ENCODE assay signal across 21 cellular contexts in the genomic region with DNA sequence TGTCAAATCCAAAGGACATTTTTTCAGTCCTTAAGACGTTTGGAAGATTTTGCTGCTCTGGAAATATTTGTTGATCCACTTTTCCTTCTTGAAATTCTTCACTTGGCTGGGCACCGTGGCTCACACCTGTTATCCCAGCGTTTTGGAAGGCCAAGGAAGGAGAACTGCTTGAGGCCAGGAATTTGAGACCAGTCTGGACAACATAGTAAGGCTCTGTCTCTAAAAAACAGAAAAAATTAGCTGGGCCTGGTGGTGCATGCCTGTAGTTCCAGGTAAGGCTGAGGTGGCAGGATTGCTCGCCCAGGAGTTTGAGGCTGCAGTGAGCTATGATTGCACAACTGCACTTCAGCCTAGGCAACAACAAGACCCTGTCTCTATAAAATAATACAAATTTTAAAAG.
DNase-seq lines count a peak whose midpoint lies in the region; ATAC-seq, FAIRE-seq and TF ChIP-seq lines count a peak whose summit lies in the region.
"Had no signal": no experiment of that assay in that cellular context is flagged by ENCODE, and none has a peak within 500 bp of the region (broad histone marks: within the 10 kb centered on the region; RNA-seq: fewer than 3 reads in every experiment).

No MANE protein-coding gene starts in this region.

- no peak overlapping the region for H2BK15ac ChIP-seq in mesendoderm (replicated peaks; ENCODE audit: low read depth)

- no peak overlapping the region for H3K4ac ChIP-seq in mesendoderm (ENCODE audit: low read depth, low read length)

- intact Hi-C loops in HepG2 (cut with micrococcal nuclease; ENCODE audit: unreplicated experiment) (no loop called here), right lobe of liver (cut with DNase I) (no loop called here)
- intact Hi-C loops in naive thymus-derived CD4-positive, alpha-beta T cell (cut with micrococcal nuclease): no loop called here

- H3K4me2 ChIP-seq in HepG2 (ENCODE audit: low read depth, low read length) (no peak overlapping the region), mesendoderm (ENCODE audit: low read length) (no peak overlapping the region)
- H3K4me2 ChIP-seq: A549; BLaER1 treated with 17β-estradiol and CSF1 and Interleukin-3, amounts not matched to agents 10 nM and 100 nM had no signal

- H3K79me2 ChIP-seq in HepG2 (ENCODE audit: insufficient read depth, low read length) (no peaks in the 10 kb centered on the region), mesendoderm (ENCODE audit: control insufficient read depth, insufficient read depth, low read length) (no peaks in the 10 kb centered on the region)

- POLR2A ChIA-PET in HepG2 (lab: Yijun Ruan, JAX): no interaction called here
- POLR2A ChIA-PET in naive thymus-derived CD4-positive, alpha-beta T cell (lab: Charles Lee): no interaction called here

- peaks cover 0 to 13% (median 5%) of the 10 kb centered on the region in 11 donors for H3K9me3 Mint-ChIP-seq in naive thymus-derived CD4-positive, alpha-beta T cell
- H3K9me3 Mint-ChIP-seq: CD8-positive, alpha-beta T cell had no signal

- peaks cover 0 to 3% (median 0%) of the 10 kb centered on the region in 7 donors for H3K4me1 Mint-ChIP-seq in naive thymus-derived CD4-positive, alpha-beta T cell
- H3K4me1 Mint-ChIP-seq: B cell had no signal

- no peak for TF ChIP-seq POLR2A in HepG2 (IDR thresholded peaks at IDR 0.05; ENCODE audit: insufficient read depth in 1 of 2, low read depth in 2 of 2, low read length in 2 of 2)
- TF ChIP-seq POLR2A in right lobe of liver (IDR thresholded peaks at IDR 0.05): no peak

- no peak overlapping the region for H2BK5ac ChIP-seq in mesendoderm (ENCODE audit: low read length)

- 4% methylated on average over 4 of the region's 4 CpGs for WGBS in HepG2 (ENCODE audit: low lambda C conversion rate)
- 79% methylated on average over 4 of the region's 4 CpGs for WGBS in right lobe of liver (ENCODE audit: insufficient coverage, low coverage, low lambda C conversion rate, missing lambda C conversion rate)
- WGBS in mesendoderm (ENCODE audit: extremely low coverage, insufficient coverage, low lambda C conversion rate): no CpG with 5 or more reads among the region's 4 CpGs

- no peak overlapping the region for H3K23ac ChIP-seq in mesendoderm (ENCODE audit: low read length)

- H3K36me3 ChIP-seq in HepG2 (replicated peaks in 1 of 2; ENCODE audit: control insufficient read depth in 1 of 2, insufficient read depth in 2 of 2, low read length in 2 of 2) (no peaks in the 10 kb centered on the region), right lobe of liver (no peaks in the 10 kb centered on the region), mesendoderm (ENCODE audit: control insufficient read depth, insufficient read depth, low read length) (no peaks in the 10 kb centered on the region)
- H3K36me3 ChIP-seq in naive thymus-derived CD4-positive, alpha-beta T cell (ENCODE audit: control insufficient read depth in 2 of 3, insufficient read depth in 3 of 3, low read length in 3 of 3): no peaks in the 10 kb centered on the region
- H3K36me3 ChIP-seq: BLaER1 treated with 17β-estradiol and CSF1 and Interleukin-3, amounts not matched to agents 10 nM and 100 nM had no signal

- CTCF ChIA-PET in HepG2 (lab: Yijun Ruan, JAX; ENCODE audit: low intra/inter-chr PET ratio, low total read pairs): no interaction called here
- CTCF ChIA-PET in naive thymus-derived CD4-positive, alpha-beta T cell (lab: Charles Lee): no interaction called here

- H3K4me3 ChIP-seq in HepG2 (replicated peaks in 1 of 3; ENCODE audit: insufficient read depth in 1 of 3, low read depth in 2 of 3, low read length in 3 of 3) (no peak overlapping the region), right lobe of liver (no peak overlapping the region), epithelial cell of esophagus (ENCODE audit: low read length) (no peak overlapping the region), mesendoderm (ENCODE audit: low read length) (no peak overlapping the region)
- H3K4me3 ChIP-seq in naive thymus-derived CD4-positive, alpha-beta T cell (ENCODE audit: low read length): no peak overlapping the region
- H3K4me3 ChIP-seq: A549; BLaER1 treated with 17β-estradiol and CSF1 and Interleukin-3, amounts not matched to agents 10 nM and 100 nM had no signal

- FAIRE-seq in HepG2 (lab: Jason Lieb, UNC): no peak
- FAIRE-seq: A549, D721Med, G401.6, GM12891, GM19239 had no signal

- in situ Hi-C loops in HepG2 (cut with HindIII; ENCODE audit: extremely low pct_ligation_motif_present, low pct_unique_long_range_greater_than_20kb): no loop called here

- H3K27ac ChIP-seq in HepG2 (ENCODE audit: extremely low read length, insufficient read depth, low read length) (no peak overlapping the region), right lobe of liver (no peak overlapping the region), mesendoderm (ENCODE audit: low read depth, low read length) (no peak overlapping the region)
- H3K27ac ChIP-seq in naive thymus-derived CD4-positive, alpha-beta T cell (ENCODE audit: low read depth, low read length): no peak overlapping the region
- H3K27ac ChIP-seq: 22Rv1; A549; BLaER1 treated with 17β-estradiol and CSF1 and Interleukin-3, amounts not matched to agents 10 nM and 100 nM; C4-2B had no signal

- no peak overlapping the region for H3K56ac ChIP-seq in mesendoderm (ENCODE audit: low read length)

- H3K4me1 ChIP-seq in HepG2 (ENCODE audit: insufficient read depth, low read length) (no peaks in the 10 kb centered on the region), right lobe of liver (no peaks in the 10 kb centered on the region), mesendoderm (ENCODE audit: control insufficient read depth, low read depth, low read length) (no peaks in the 10 kb centered on the region)
- no peaks in the 10 kb centered on the region for H3K4me1 ChIP-seq in naive thymus-derived CD4-positive, alpha-beta T cell (ENCODE audit: control insufficient read depth in 2 of 2, insufficient read depth in 2 of 2, low read length in 2 of 2)
- H3K4me1 ChIP-seq: A549, Caco-2 had no signal

- no peak for TF ChIP-seq CTCF in HepG2 (CRISPR knock-in tag; IDR thresholded peaks at IDR 0.05)
- no peak for TF ChIP-seq CTCF in right lobe of liver (IDR thresholded peaks at IDR 0.05)
- TF ChIP-seq CTCF in epithelial cell of esophagus (IDR thresholded peaks at IDR 0.05; ENCODE audit: insufficient read depth, low read depth, low read length, missing control alignments): no peak

- no peak overlapping the region for H3K4me3 Mint-ChIP-seq in naive thymus-derived CD4-positive, alpha-beta T cell
- H3K4me3 Mint-ChIP-seq: B cell; CD4-positive, alpha-beta T cell; CD8-positive, alpha-beta T cell had no signal

- BruUV-seq in HepG2 (replicated peaks; lab: Mats Ljungman, UMichigan): no TSS peak

- H3K9me3 ChIP-seq in HepG2 (ENCODE audit: low read length) (no peaks in the 10 kb centered on the region), right lobe of liver (no peaks in the 10 kb centered on the region)
- no peaks in the 10 kb centered on the region for H3K9me3 ChIP-seq in naive thymus-derived CD4-positive, alpha-beta T cell (ENCODE audit: control insufficient read depth in 2 of 3, low read length in 3 of 3)
- H3K9me3 ChIP-seq: A549; BLaER1 treated with 17β-estradiol and CSF1 and Interleukin-3, amounts not matched to agents 10 nM and 100 nM; Caco-2 had no signal

- no peaks in the 10 kb centered on the region for H4K20me1 ChIP-seq in HepG2 (ENCODE audit: insufficient read depth, low read length)
- H4K20me1 ChIP-seq: BLaER1 treated with 17β-estradiol and CSF1 and Interleukin-3, amounts not matched to agents 10 nM and 100 nM had no signal

- TF ChIP-seq RAD21 in HepG2 (CRISPR knock-in tag; IDR thresholded peaks at IDR 0.05): no peak

- H2BK120ac ChIP-seq in mesendoderm (ENCODE audit: low read depth, low read length): no peak overlapping the region

- TF ChIP-seq EP300 in HepG2 (IDR thresholded peaks at IDR 0.05; ENCODE audit: low read depth in 2 of 2, low read length in 2 of 2) (no peak), HepG2 (CRISPR knock-in tag; IDR thresholded peaks at IDR 0.05; ENCODE audit: borderline replicate concordance) (no peak)

- no peaks in the 10 kb centered on the region for H3K27me3 ChIP-seq in HepG2 (ENCODE audit: control insufficient read depth in 1 of 2, insufficient read depth in 2 of 2, low read length in 2 of 2)
- no peaks in the 10 kb centered on the region for H3K27me3 ChIP-seq in right lobe of liver
- H3K27me3 ChIP-seq in naive thymus-derived CD4-positive, alpha-beta T cell (ENCODE audit: control insufficient read depth in 2 of 2, insufficient read depth in 2 of 2, low read length in 2 of 2): no peaks in the 10 kb centered on the region
- no peaks in the 10 kb centered on the region for H3K27me3 ChIP-seq in mesendoderm (ENCODE audit: insufficient read depth, low read length, poor library complexity)
- H3K27me3 ChIP-seq: BLaER1 treated with 17β-estradiol and CSF1 and Interleukin-3, amounts not matched to agents 10 nM and 100 nM had no signal

- DNase-seq in HepG2 (ENCODE audit: low spot score) (no peak), right lobe of liver (no peak), epithelial cell of esophagus (ENCODE audit: low read depth) (peak; percentile 25), mesendoderm (no peak)
- DNase-seq in naive thymus-derived CD4-positive, alpha-beta T cell: no peak
- DNase-seq: AML-193; Caco-2; Calu3; CD4-positive, alpha-beta T cell; CD8-positive, alpha-beta T cell; DMS79 treated with DMSO at 0.1 percent for 48 hours; GF-D8 had no signal

- no peak overlapping the region for H4K8ac ChIP-seq in mesendoderm (ENCODE audit: low read depth, low read length)

- no peaks in the 10 kb centered on the region for H3K79me1 ChIP-seq in mesendoderm (ENCODE audit: low read length)

- peaks cover 0 to 23% (median 13%) of the 10 kb centered on the region in 5 donors for H3K27me3 Mint-ChIP-seq in naive thymus-derived CD4-positive, alpha-beta T cell

- ATAC-seq in HepG2 (no peak), right lobe of liver (no peak)
- ATAC-seq in naive thymus-derived CD4-positive, alpha-beta T cell: no peak
- ATAC-seq: A549; CD8-positive, alpha-beta T cell had no signal

- H4K5ac ChIP-seq in mesendoderm (ENCODE audit: low read length): no peak overlapping the region

- peaks cover 0 to 6% (median 0%) of the 10 kb centered on the region in 5 donors for H3K36me3 Mint-ChIP-seq in naive thymus-derived CD4-positive, alpha-beta T cell
- H3K36me3 Mint-ChIP-seq: CD8-positive, alpha-beta T cell had no signal

- no peak overlapping the region for H3K27ac Mint-ChIP-seq in naive thymus-derived CD4-positive, alpha-beta T cell
- H3K27ac Mint-ChIP-seq: B cell; CD4-positive, alpha-beta T cell; CD8-positive, alpha-beta T cell had no signal

- H3K18ac ChIP-seq in mesendoderm (ENCODE audit: low read length): no peak overlapping the region

- H3K9ac ChIP-seq in HepG2 (ENCODE audit: insufficient read depth, low read depth, low read length) (no peak overlapping the region), mesendoderm (ENCODE audit: low read length) (no peak overlapping the region)
- H3K9ac ChIP-seq: BLaER1 treated with 17β-estradiol and CSF1 and Interleukin-3, amounts not matched to agents 10 nM and 100 nM had no signal

- no peak overlapping the region for H2AK5ac ChIP-seq in mesendoderm (ENCODE audit: low read length)

- no peak overlapping the region for H2AFZ ChIP-seq in HepG2 (ENCODE audit: low read length)

TF ChIP-seq in HepG2, 621 proteins besides CTCF, POLR2A, EP300 and RAD21 (continues in another document):
- no peak for TF ChIP-seq ZNF546 (CRISPR knock-in tag; conservative IDR thresholded peaks at IDR 0.05)
- TF ChIP-seq SUZ12 (IDR thresholded peaks at IDR 0.05; ENCODE audit: low read depth, low read length): no peak
- TF ChIP-seq ZNF3 (CRISPR knock-in tag; IDR thresholded peaks at IDR 0.05): no peak
